Comparison of ENCODE assay signal across 15 cellular contexts in genomic region chr3:48248095-48248863, GRCh38. TPM values are rescaled to one million over a fixed set of nuclear protein-coding genes. Genes with fewer than 3 reads are reported as not detected.
DNase-seq lines count a peak whose midpoint lies in the region; ATAC-seq and TF ChIP-seq lines count a peak whose summit lies in the region.
"Had no signal": no experiment of that assay in that cellular context is flagged by ENCODE, and none has a peak within 500 bp of the region (broad histone marks: within the 10 kb centered on the region; RNA-seq: fewer than 3 reads in every experiment).

No MANE protein-coding gene starts in this region.

- peak overlapping the region; percentile 66 for H3K27ac Mint-ChIP-seq in activated T-cell treated with anti-CD3 and anti-CD28 coated beads, Interleukin-2, amount 50 U/mL, for 24 hours
- no peak overlapping the region for H3K27ac Mint-ChIP-seq in endodermal cell
- peak overlapping the region; percentile 51 for H3K27ac Mint-ChIP-seq in stimulated activated effector memory CD8-positive, alpha-beta T cell treated with anti-CD3 and anti-CD28 coated beads, Interleukin-12 subunit alpha, Interleukin-12 subunit beta, amount 100 ng/mL, for 72 hours
- H3K27ac Mint-ChIP-seq: nephron; stimulated activated naive B cell treated with anti-CD40 and anti-IgM and Interleukin-4, amounts not matched to agents 10 μg/mL and 1 μg/mL and 100 μg/mL, for 72 hours had no signal

- H3K4me3 Mint-ChIP-seq in activated T-cell treated with anti-CD3 and anti-CD28 coated beads, Interleukin-2, amount 50 U/mL, for 24 hours, result no peak overlapping the region
- H3K4me3 Mint-ChIP-seq in endodermal cell, result no peak overlapping the region
- H3K4me3 Mint-ChIP-seq in stimulated activated effector memory CD8-positive, alpha-beta T cell treated with anti-CD3 and anti-CD28 coated beads, Interleukin-12 subunit alpha, Interleukin-12 subunit beta, amount 100 ng/mL, for 72 hours, result peak overlapping the region; percentile 42
- H3K4me3 Mint-ChIP-seq: nephron; stimulated activated naive B cell treated with anti-CD40 and anti-IgM and Interleukin-4, amounts not matched to agents 10 μg/mL and 1 μg/mL and 100 μg/mL, for 72 hours had no signal

- H3K4me1 Mint-ChIP-seq in activated T-cell treated with anti-CD3 and anti-CD28 coated beads, Interleukin-2, amount 50 U/mL, for 24 hours (ENCODE audit: low read depth), result peaks cover 34% of the 10 kb centered on the region
- no peaks in the 10 kb centered on the region for H3K4me1 Mint-ChIP-seq in endodermal cell
- H3K4me1 Mint-ChIP-seq in stimulated activated effector memory CD8-positive, alpha-beta T cell treated with anti-CD3 and anti-CD28 coated beads, Interleukin-12 subunit alpha, Interleukin-12 subunit beta, amount 100 ng/mL, for 72 hours, result peaks cover 18% of the 10 kb centered on the region

- no peaks in the 10 kb centered on the region for H3K27me3 Mint-ChIP-seq in activated T-cell treated with anti-CD3 and anti-CD28 coated beads, Interleukin-2, amount 50 U/mL, for 24 hours
- H3K27me3 Mint-ChIP-seq in endodermal cell (ENCODE audit: insufficient read depth), result no peaks in the 10 kb centered on the region
- H3K27me3 Mint-ChIP-seq: stimulated activated naive B cell treated with anti-CD40 and anti-IgM and Interleukin-4, amounts not matched to agents 10 μg/mL and 1 μg/mL and 100 μg/mL, for 72 hours had no signal

- peaks cover 83% of the 10 kb centered on the region for H3K36me3 Mint-ChIP-seq in activated T-cell treated with anti-CD3 and anti-CD28 coated beads, Interleukin-2, amount 50 U/mL, for 24 hours (ENCODE audit: low read depth)
- peaks cover 59% of the 10 kb centered on the region for H3K36me3 Mint-ChIP-seq in endodermal cell (ENCODE audit: low read depth)
- peaks cover 78% of the 10 kb centered on the region for H3K36me3 Mint-ChIP-seq in stimulated activated effector memory CD8-positive, alpha-beta T cell treated with anti-CD3 and anti-CD28 coated beads, Interleukin-12 subunit alpha, Interleukin-12 subunit beta, amount 100 ng/mL, for 72 hours

- DNase-seq in activated T-cell treated with anti-CD3 and anti-CD28 coated beads, Interleukin-2, amount 50 U/mL, for 24 hours, result no peak
- no peak for DNase-seq in activated T-cell treated with anti-CD3 and anti-CD28 coated beads, Interleukin-2, amount 50 U/mL, for 1 hour
- DNase-seq in NCI-H82 treated with DMSO at 0.1 percent for 48 hours (lab: John Stamatoyannopoulos, UW; ENCODE audit: unreplicated experiment), result peak; percentile 9
- no peak for DNase-seq in endodermal cell
- DNase-seq in stimulated activated effector memory CD8-positive, alpha-beta T cell treated with anti-CD3 and anti-CD28 coated beads, Interleukin-12 subunit alpha, Interleukin-12 subunit beta, amount 100 ng/mL, for 72 hours (ENCODE audit: low spot score in 2 of 2), result no peak
- DNase-seq in NCI-H1092 (lab: John Stamatoyannopoulos, UW), result no peak
- no peak for DNase-seq in HT-29 (ENCODE audit: low spot score)
- DNase-seq in stimulated activated CD4-positive, alpha-beta T cell treated with anti-CD3 and anti-CD28 coated beads, Interleukin-12 subunit alpha, Interleukin-12 subunit beta, amount 100 ng/mL, for 4 hours, result no peak
- DNase-seq: ACHN; colonic mucosa; right cardiac atrium; stimulated activated naive B cell treated with anti-CD40 and anti-IgM and Interleukin-4, amounts not matched to agents 10 μg/mL and 1 μg/mL and 100 μg/mL, for 72 hours had no signal

- H3K9me3 ChIP-seq in endodermal cell (ENCODE audit: control insufficient read depth, low read length), result no peaks in the 10 kb centered on the region
- H3K9me3 ChIP-seq: colonic mucosa, SJSA1 had no signal

- peaks cover 41% of the 10 kb centered on the region for H3K36me3 ChIP-seq in endodermal cell (ENCODE audit: control insufficient read depth, insufficient read depth, low read length)
- H3K36me3 ChIP-seq: colonic mucosa, SJSA1 had no signal

- H3K27me3 ChIP-seq in endodermal cell (ENCODE audit: control insufficient read depth, insufficient read depth, low read length, poor library complexity, severe bottlenecking), result no peaks in the 10 kb centered on the region
- H3K27me3 ChIP-seq: colonic mucosa, SJSA1 had no signal

- no peaks in the 10 kb centered on the region for H3K4me1 ChIP-seq in endodermal cell (ENCODE audit: control insufficient read depth, insufficient read depth, low read length)
- H3K4me1 ChIP-seq: colonic mucosa, SJSA1 had no signal

- H3K4me3 ChIP-seq in endodermal cell (ENCODE audit: low read length), result no peak overlapping the region
- H3K4me3 ChIP-seq: colonic mucosa, SJSA1 had no signal

- H3K9me3 Mint-ChIP-seq in activated T-cell treated with anti-CD3 and anti-CD28 coated beads, Interleukin-2, amount 50 U/mL, for 24 hours, result no peaks in the 10 kb centered on the region
- H3K9me3 Mint-ChIP-seq in endodermal cell, result peaks cover 2% of the 10 kb centered on the region
- H3K9me3 Mint-ChIP-seq in stimulated activated effector memory CD8-positive, alpha-beta T cell treated with anti-CD3 and anti-CD28 coated beads, Interleukin-12 subunit alpha, Interleukin-12 subunit beta, amount 100 ng/mL, for 72 hours, result no peaks in the 10 kb centered on the region
- H3K9me3 Mint-ChIP-seq: nephron; stimulated activated naive B cell treated with anti-CD40 and anti-IgM and Interleukin-4, amounts not matched to agents 10 μg/mL and 1 μg/mL and 100 μg/mL, for 72 hours had no signal

- H3K27ac ChIP-seq in endodermal cell (ENCODE audit: low read depth, low read length), result peak overlapping the region; percentile 38
- H3K27ac ChIP-seq: colonic mucosa, SJSA1 had no signal

- WGBS in endodermal cell (ENCODE audit: insufficient coverage in 1 of 2, insufficient read length in 1 of 2), 2 experiments, result 95 to 99% methylated on average over 4 of the region's 4 CpGs

- TF ChIP-seq CTCF in endodermal cell (conservative IDR thresholded peaks at IDR 0.05), result no peak

- no peak overlapping the region for H3K9ac ChIP-seq in endodermal cell (ENCODE audit: extremely low read depth, low read length, poor library complexity, severe bottlenecking)

- no peak for ATAC-seq in stimulated activated effector memory CD8-positive, alpha-beta T cell treated with anti-CD3 and anti-CD28 coated beads, Interleukin-12 subunit alpha, Interleukin-12 subunit beta, amount 100 ng/mL, for 72 hours

RNA-seq across cellular contexts. Expression of gene ZNF589, which starts 7.4 kb away (rescaled TPM):
- total RNA-seq in endodermal cell, result 10 to 100 TPM; 39.0 to 44.3 TPM
- polyA plus RNA-seq in endodermal cell (2013, experiment 1 of 2), result 33.8 TPM
- polyA plus RNA-seq in endodermal cell (2013, experiment 2 of 2), result 29.9 TPM
- 3.4 and 4.4 TPM in 2 replicates for total RNA-seq in HT-29 (2014; rRNA removed; shearing (Covaris generic))

RNA-seq across cellular contexts. Expression of gene CAMP, which starts 25.0 kb away (rescaled TPM):
- total RNA-seq in endodermal cell, result not detected
- not detected for polyA plus RNA-seq in endodermal cell (2013, experiment 1 of 2)
- not detected for polyA plus RNA-seq in endodermal cell (2013, experiment 2 of 2)
- total RNA-seq in HT-29 (2014; rRNA removed; shearing (Covaris generic)), result not detected in 2 replicates
- total RNA-seq: colonic mucosa, esophagus mucosa, SJSA1 had no signal

RNA-seq across cellular contexts. Expression of gene NME6, which starts 52.9 kb away (rescaled TPM):
- 10 to 100 TPM; 27.7 to 30.2 TPM for total RNA-seq in endodermal cell
- polyA plus RNA-seq in endodermal cell (2013, experiment 1 of 2), result 38.0 TPM
- 33.1 TPM for polyA plus RNA-seq in endodermal cell (2013, experiment 2 of 2)
- 18.1 and 37.3 TPM in 2 replicates for total RNA-seq in HT-29 (2014; rRNA removed; shearing (Covaris generic))
